Comparison of ENCODE assay signal across 20 cellular contexts in genomic region chr2:47321006-47321405, GRCh38. TPM values are rescaled to one million over a fixed set of nuclear protein-coding genes. Genes with fewer than 3 reads are reported as not detected.
DNase-seq lines count a peak whose midpoint lies in the region; ATAC-seq and TF ChIP-seq lines count a peak whose summit lies in the region.
"Had no signal": no experiment of that assay in that cellular context is flagged by ENCODE, and none has a peak within 500 bp of the region (broad histone marks: within the 10 kb centered on the region; RNA-seq: fewer than 3 reads in every experiment).

No MANE protein-coding gene starts in this region.

- TF ChIP-seq CTCF in WERI-Rb-1 (IDR thresholded peaks at IDR 0.05; ENCODE audit: low read depth, low read length) (no peak), hepatocyte (IDR thresholded peaks at IDR 0.05; ENCODE audit: poor library complexity) (no peak), tibial nerve (IDR thresholded peaks at IDR 0.05) (no peak)

- no peak overlapping the region for H2AFZ ChIP-seq in hepatocyte
- H2AFZ ChIP-seq: GM23338 had no signal

- no peaks in the 10 kb centered on the region for H4K20me1 ChIP-seq in hepatocyte (ENCODE audit: insufficient read depth, poor library complexity, severe bottlenecking)

- DNase-seq in NCI-H526 (lab: John Stamatoyannopoulos, UW) (peak; percentile 50 to 69), WERI-Rb-1 (no peak), hepatocyte (ENCODE audit: low spot score) (no peak), tibial nerve (ENCODE audit: low spot score in 2 of 2) (no peak), midbrain (lab: John Stamatoyannopoulos, UW) (no peak)
- no peak for DNase-seq in stimulated activated CD8-positive, alpha-beta memory T cell treated with anti-CD3 and anti-CD28 coated beads, Interleukin-4, amount 100 ng/mL, for 48 hours
- DNase-seq: AML-193; DMS79; Karpas-422; NCI-H1048; NCI-H1436; NCI-H2029; NK-92 treated with Interleukin-12 subunit alpha and Interleukin-12 subunit beta, amount 100 ng/mL, for 24 hours; SHP77 treated with DMSO at 0.1 percent for 48 hours had no signal

- no peak for TF ChIP-seq POLR2A in tibial nerve (IDR thresholded peaks at IDR 0.05)

- no peaks in the 10 kb centered on the region for H3K27me3 ChIP-seq in WERI-Rb-1 (ENCODE audit: insufficient read depth, low read depth, severe bottlenecking)
- no peaks in the 10 kb centered on the region for H3K27me3 ChIP-seq in hepatocyte
- no peaks in the 10 kb centered on the region for H3K27me3 ChIP-seq in tibial nerve

- H3K4me3 ChIP-seq in WERI-Rb-1 (ENCODE audit: low read depth, low read length) (no peak overlapping the region), hepatocyte (no peak overlapping the region), tibial nerve (no peak overlapping the region)
- H3K4me3 ChIP-seq: GM23338 had no signal

- no peak for ATAC-seq in HG02798 (IDR thresholded peaks at IDR 0.05; ENCODE audit: poor library complexity, unreplicated experiment)
- ATAC-seq: GM23338 had no signal

- H3K27ac ChIP-seq in WERI-Rb-1 (peak overlapping the region; percentile 51; the same call in 1 of the 2 replicates), hepatocyte (peak overlapping the region; percentile 60), tibial nerve (peak overlapping the region; percentile 37 to 81 (median 52))
- H3K27ac ChIP-seq: C4-2B had no signal

- no peak for TF ChIP-seq EP300 in tibial nerve (IDR thresholded peaks at IDR 0.05)

- H3K9me2 ChIP-seq in hepatocyte (replicated peaks; ENCODE audit: insufficient read depth): no peaks in the 10 kb centered on the region
- H3K9me2 ChIP-seq: SK-N-SH had no signal

- H3K36me3 ChIP-seq in WERI-Rb-1: no peaks in the 10 kb centered on the region
- H3K36me3 ChIP-seq in hepatocyte (replicated peaks; ENCODE audit: insufficient read depth, low read depth): no peaks in the 10 kb centered on the region
- no peaks in the 10 kb centered on the region for H3K36me3 ChIP-seq in tibial nerve

- peaks cover 2% of the 10 kb centered on the region for H3K79me2 ChIP-seq in hepatocyte

- H3K9me3 ChIP-seq in WERI-Rb-1 (ENCODE audit: severe bottlenecking) (no peaks in the 10 kb centered on the region), hepatocyte (ENCODE audit: low read depth) (no peaks in the 10 kb centered on the region), tibial nerve (no peaks in the 10 kb centered on the region)
- H3K9me3 ChIP-seq: SK-N-SH had no signal

- 76% methylated on average over 1 of the region's 1 CpG for WGBS in hepatocyte (ENCODE audit: low lambda C conversion rate, missing lambda C conversion rate)
- WGBS in tibial nerve, 2 donors: 62 to 76% methylated on average over 1 of the region's 1 CpG

- no peak overlapping the region for H3K4me2 ChIP-seq in hepatocyte
- H3K4me2 ChIP-seq: GM23338, SK-N-SH had no signal

- H3K4me1 ChIP-seq in hepatocyte (ENCODE audit: insufficient read depth): peaks cover 14% of the 10 kb centered on the region
- peaks cover 0 to 46% (median 10%) of the 10 kb centered on the region in 4 donors for H3K4me1 ChIP-seq in tibial nerve

RNA-seq across cellular contexts. Expression of gene EPCAM, which starts 48.1 kb away (rescaled TPM):
- 390 and 442 TPM in 2 replicates for total RNA-seq in hepatocyte
- polyA plus RNA-seq in hepatocyte: 521 and 613 TPM in 2 replicates
- total RNA-seq in tibial nerve: under 1 TPM in 2 of 4 donors, not detected in 2; 0.42 to 0.66 TPM
- total RNA-seq: OCI-LY7, RPMI7951 had no signal

Comparison
In these comparisons a context has a peak if more than half of its experiments do, and no peak if none do; other contexts are left out.
1. DNase-seq: peak in NCI-H526 (2 of 2); none in WERI-Rb-1 (single experiment), hepatocyte (single experiment), tibial nerve (0 of 2), midbrain (single experiment) and stimulated activated CD8-positive, alpha-beta memory T cell treated with anti-CD3 and anti-CD28 coated beads, Interleukin-4, amount 100 ng/mL, for 48 hours (single experiment).
2. RNA of gene EPCAM, which starts 48.1 kb away (total RNA-seq): 390 to 442 TPM in hepatocyte; 0.42 to 0.66 TPM in tibial nerve; every median in the first group is over 100 times any median in the second.
3. Peak in every context shown above with its lines, with median percentiles within 50 percentile points of each other: H3K27ac ChIP-seq.